ENCODE assay signal across 17 cellular contexts in the genomic region with DNA sequence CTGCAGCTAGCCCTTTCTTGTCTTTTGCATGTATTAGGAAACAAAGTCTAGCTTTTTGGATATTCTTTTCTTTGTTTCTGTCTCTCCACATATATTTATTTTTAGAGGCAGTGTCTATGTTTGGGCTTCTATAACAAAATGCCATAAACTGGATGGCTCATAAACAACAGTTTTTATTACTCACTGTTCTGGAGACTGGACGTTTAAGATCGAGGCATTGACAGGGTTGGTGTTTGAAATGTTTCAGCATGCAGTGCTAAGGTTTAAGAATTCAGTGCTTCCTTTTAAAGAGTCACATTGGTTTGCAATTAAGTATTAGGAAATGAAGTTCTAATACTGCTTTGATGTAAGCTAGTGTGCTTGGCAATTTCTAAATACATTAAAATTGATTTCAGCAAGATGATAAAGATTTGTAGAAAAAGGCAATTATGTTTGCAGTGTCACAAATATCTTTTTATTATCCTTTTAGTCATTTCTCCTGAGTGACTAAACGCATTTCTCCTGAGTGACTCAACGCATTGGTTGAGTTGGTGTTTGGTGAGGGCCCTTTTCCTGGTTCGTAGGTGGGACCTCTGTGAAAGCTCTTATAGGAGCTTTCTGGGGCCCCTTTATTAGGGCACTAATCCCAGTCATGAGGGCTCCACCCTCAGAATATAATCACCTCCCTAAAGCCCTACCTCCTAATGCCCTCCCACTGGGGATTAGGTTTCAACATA.
A peak's percentile ranks its signal among the peaks of the same experiment; 100 is the strongest.
DNase-seq lines count a peak whose midpoint lies in the region; ATAC-seq and TF ChIP-seq lines count a peak whose summit lies in the region.
"Had no signal": no experiment of that assay in that cellular context is flagged by ENCODE, and none has a peak within 500 bp of the region (broad histone marks: within the 10 kb centered on the region; RNA-seq: fewer than 3 reads in every experiment).

No MANE protein-coding gene starts in this region.

- H3K27me3 ChIP-seq in MG63: no peaks in the 10 kb centered on the region
- H3K27me3 ChIP-seq in osteoblast (ENCODE audit: insufficient read depth, low read length): no peaks in the 10 kb centered on the region
- no peaks in the 10 kb centered on the region for H3K27me3 ChIP-seq in psoas muscle (ENCODE audit: insufficient read depth in 3 of 3, low read length in 2 of 3)

- peaks cover 7% of the 10 kb centered on the region for H3K4me1 ChIP-seq in osteoblast (ENCODE audit: insufficient read depth, low read length)
- H3K4me1 ChIP-seq in psoas muscle: no peaks in the 10 kb centered on the region
- H3K4me1 ChIP-seq: HAP-1, lower lobe of right lung had no signal

- peak; percentile 39 for DNase-seq in EH (ENCODE audit: low read depth)
- DNase-seq in MG63: peak; percentile 46
- DNase-seq in dedifferentiated amniotic fluid mesenchymal stem cell (ENCODE audit: extremely low spot score): peak; percentile 40
- DNase-seq in osteoblast (ENCODE audit: insufficient read length, low spot score, missing footprints): peak; percentile 72
- no peak for DNase-seq in putamen (ENCODE audit: low spot score)
- no peak for DNase-seq in psoas muscle
- DNase-seq in DMS53 (lab: John Stamatoyannopoulos, UW): no peak
- no peak for DNase-seq in DMS153 treated with DMSO at 0.1 percent for 48 hours (lab: John Stamatoyannopoulos, UW; ENCODE audit: unreplicated experiment)
- DNase-seq: activated CD8-positive, alpha-beta T cell treated with anti-CD3 and anti-CD28 coated beads, Interleukin-2, amount 10 ng/mL, durations not matched to agents 7 days and 5 days; activated naive CD8-positive, alpha-beta T cell treated with anti-CD3 and anti-CD28 coated beads, Interleukin-2, amount 10 ng/mL, durations not matched to agents 7 days and 5 days; AML-193; cerebellar nuclear complex; lower lobe of right lung; natural killer cell; NCI-H2029 treated with DMSO at 0.1 percent for 48 hours had no signal

- H3K36me3 ChIP-seq in MG63 (no peaks in the 10 kb centered on the region), osteoblast (ENCODE audit: insufficient read depth, low read length) (no peaks in the 10 kb centered on the region), psoas muscle (ENCODE audit: insufficient read depth in 1 of 2, low read depth in 1 of 2) (no peaks in the 10 kb centered on the region)
- H3K36me3 ChIP-seq: HAP-1, lower lobe of right lung had no signal

- WGBS in psoas muscle, 3 donors: 90 to 92% (median 92%) methylated on average over 5 of the region's 5 CpGs

- no peaks in the 10 kb centered on the region for H4K20me1 ChIP-seq in osteoblast (ENCODE audit: insufficient read depth, low read length)

- H3K79me2 ChIP-seq in osteoblast (ENCODE audit: insufficient read depth, low read length): no peaks in the 10 kb centered on the region

- H3K4me2 ChIP-seq in osteoblast (ENCODE audit: insufficient read depth, low read length): peak overlapping the region; percentile 68

- ATAC-seq in psoas muscle: no peak
- ATAC-seq: activated CD8-positive, alpha-beta T cell treated with anti-CD3 and anti-CD28 coated beads, Interleukin-2, amount 10 ng/mL, durations not matched to agents 7 days and 5 days; lower lobe of right lung; natural killer cell; SK-N-SH treated with all-trans-retinoic acid at 6 μM for 48 hours had no signal

- peak overlapping the region; percentile 29 for H2AFZ ChIP-seq in osteoblast (ENCODE audit: low read length)

- TF ChIP-seq CTCF in osteoblast (IDR thresholded peaks at IDR 0.05; ENCODE audit: extremely low read depth, low read depth, low read length): no peak
- TF ChIP-seq CTCF in psoas muscle (IDR thresholded peaks at IDR 0.05): no peak

- H3K27ac ChIP-seq in osteoblast (ENCODE audit: low read depth, low read length): peak overlapping the region; percentile 36
- no peak overlapping the region for H3K27ac ChIP-seq in psoas muscle
- H3K27ac ChIP-seq: lower lobe of right lung had no signal

- H3K4me3 ChIP-seq in MG63 (no peak overlapping the region), osteoblast (ENCODE audit: insufficient read depth, low read length) (peak overlapping the region; percentile 10), psoas muscle (no peak overlapping the region)
- H3K4me3 ChIP-seq: HAP-1, lower lobe of right lung had no signal

- intact Hi-C loops in psoas muscle (cut with DNase I): no loop called here

- H3K9me3 ChIP-seq in MG63 (0 out of 2 replicates have a peak, but pooled peaks cover 2% of the 10 kb centered on the region), osteoblast (ENCODE audit: low read depth, low read length) (no peaks in the 10 kb centered on the region), psoas muscle (no peaks in the 10 kb centered on the region)
- H3K9me3 ChIP-seq: HAP-1, lower lobe of right lung had no signal

Comparison
In these comparisons a context has a peak if more than half of its experiments do, and no peak if none do; other contexts are left out.
1. DNase-seq: peak in EH (single experiment), MG63 (single experiment), dedifferentiated amniotic fluid mesenchymal stem cell (single experiment) and osteoblast (single experiment); none in putamen (single experiment), psoas muscle (0 of 2), DMS53 (single experiment) and DMS153 treated with DMSO at 0.1 percent for 48 hours (single experiment).